1 cellular context compared by ENCODE assay signal in the genomic region with DNA sequence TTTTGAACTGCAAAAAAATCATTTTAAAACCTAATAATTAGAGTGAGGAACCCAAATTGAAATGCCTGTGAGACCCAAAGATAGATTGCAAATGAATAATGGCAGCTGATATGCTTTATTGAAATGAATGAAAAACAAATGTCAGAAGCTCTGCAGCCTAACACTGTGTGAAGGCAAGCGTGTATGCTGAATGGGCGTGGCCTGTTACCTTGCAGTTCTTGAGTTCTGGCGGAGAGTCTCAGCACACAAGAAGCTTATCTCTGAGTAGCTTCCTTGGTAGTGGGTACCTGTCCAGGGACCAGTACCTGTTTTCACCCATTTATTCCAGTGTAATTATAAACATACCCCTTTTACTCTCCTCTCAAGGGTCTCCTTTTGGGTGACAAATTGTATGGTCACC.
TF ChIP-seq lines count a peak whose summit lies in the region.

No MANE protein-coding gene starts in this region.

TF ChIP-seq in GM23338, 12 proteins besides CTCF, POLR2A, EP300 and RAD21 (continued from another document):
- TF ChIP-seq, protein P1, sequence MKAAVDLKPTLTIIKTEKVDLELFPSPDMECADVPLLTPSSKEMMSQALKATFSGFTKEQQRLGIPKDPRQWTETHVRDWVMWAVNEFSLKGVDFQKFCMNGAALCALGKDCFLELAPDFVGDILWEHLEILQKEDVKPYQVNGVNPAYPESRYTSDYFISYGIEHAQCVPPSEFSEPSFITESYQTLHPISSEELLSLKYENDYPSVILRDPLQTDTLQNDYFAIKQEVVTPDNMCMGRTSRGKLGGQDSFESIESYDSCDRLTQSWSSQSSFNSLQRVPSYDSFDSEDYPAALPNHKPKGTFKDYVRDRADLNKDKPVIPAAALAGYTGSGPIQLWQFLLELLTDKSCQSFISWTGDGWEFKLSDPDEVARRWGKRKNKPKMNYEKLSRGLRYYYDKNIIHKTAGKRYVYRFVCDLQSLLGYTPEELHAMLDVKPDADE (IDR thresholded peaks at IDR 0.05), result no peak
- no peak for TF ChIP-seq STAT1 (IDR thresholded peaks at IDR 0.05; ENCODE audit: unreplicated experiment)
